Comparison of ENCODE assay signal across 1 cellular context in genomic region chr17:48429638-48430586, GRCh38.
TF ChIP-seq lines count a peak whose summit lies in the region.

SKAP1 (minus strand) TSS chr17:48430214.

TF ChIP-seq in H1, 55 proteins besides CTCF, POLR2A, EP300 and RAD21:
- TF ChIP-seq MAX (IDR thresholded peaks at IDR 0.05) (peak; percentile 68), EGR1 (IDR thresholded peaks at IDR 0.05; ENCODE audit: borderline replicate concordance, low read depth, low read length) (no peak), PHF8 (conservative IDR thresholded peaks at IDR 0.05; ENCODE audit: low read depth, low read length) (no peak), KDM4A (IDR thresholded peaks at IDR 0.05; ENCODE audit: low read depth, low read length, severe bottlenecking) (peak; percentile 76), YY1 (IDR thresholded peaks at IDR 0.05; ENCODE audit: low read depth, low read length) (no peak), TAF1 (IDR thresholded peaks at IDR 0.05; ENCODE audit: low read depth, low read length) (no peak), EZH2 (IDR thresholded peaks at IDR 0.05; ENCODE audit: low read depth, low read length, severe bottlenecking) (peak; percentile 71), TBP (IDR thresholded peaks at IDR 0.05; ENCODE audit: low read depth, low read length) (peak; percentile 41; the same call in 1 of the 2 replicates), E2F6 (IDR thresholded peaks at IDR 0.05) (peak; percentile 77), ATF2 (IDR thresholded peaks at IDR 0.05; ENCODE audit: low read length) (no peak), SUZ12 (IDR thresholded peaks at IDR 0.05; ENCODE audit: low read length) (peak; percentile 74; the same call in 1 of the 2 replicates), NRF1 (IDR thresholded peaks at IDR 0.05; ENCODE audit: low read depth, low read length) (no peak), ZNF274 (IDR thresholded peaks at IDR 0.05; ENCODE audit: borderline replicate concordance, extremely low read depth, low read length) (no peak), SIX5 (IDR thresholded peaks at IDR 0.05; ENCODE audit: low read depth, low read length) (no peak), NANOG (IDR thresholded peaks at IDR 0.05; ENCODE audit: insufficient read depth, low read depth, low read length, poor library complexity, severe bottlenecking) (no peak), KDM5A (IDR thresholded peaks at IDR 0.05; ENCODE audit: low read length) (no peak), HDAC2 (IDR thresholded peaks at IDR 0.05; ENCODE audit: borderline replicate concordance in 1 of 2, low read depth in 2 of 2, low read length in 2 of 2) (no peak), RFX5 (IDR thresholded peaks at IDR 0.05; ENCODE audit: borderline replicate concordance, low read depth, low read length) (no peak), GABPA (IDR thresholded peaks at IDR 0.05; ENCODE audit: borderline replicate concordance, insufficient read depth, low read length) (no peak), ASH2L (IDR thresholded peaks at IDR 0.05; ENCODE audit: low read length) (no peak)
